26 cellular contexts compared by ENCODE assay signal in the genomic region with DNA sequence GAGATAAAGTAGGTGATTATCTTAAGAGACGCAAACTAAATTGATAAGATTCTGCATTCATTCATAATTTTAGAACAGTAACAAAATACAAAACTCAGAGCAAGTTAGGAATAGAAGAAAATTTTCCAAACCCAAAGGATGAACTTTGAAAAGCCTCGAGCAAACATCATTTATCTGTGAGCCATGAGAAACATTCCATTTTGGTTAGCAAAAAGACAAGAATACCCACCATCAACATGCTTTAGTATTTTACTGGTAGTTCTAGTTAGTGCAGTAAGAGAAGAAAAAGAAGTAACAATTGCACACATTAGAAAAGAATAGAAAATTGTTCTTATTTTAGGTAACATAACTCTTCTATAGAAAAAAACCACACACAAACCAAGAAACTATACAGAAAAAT.
"Had no signal": no experiment of that assay in that cellular context is flagged by ENCODE, and none has a peak within 500 bp of the region (broad histone marks: within the 10 kb centered on the region; RNA-seq: fewer than 3 reads in every experiment).

No MANE protein-coding gene starts in this region.

- DNase-seq: activated CD4-positive, alpha-beta memory T cell treated with anti-CD3 and anti-CD28 coated beads, Interleukin-2, amount 10 ng/mL, durations not matched to agents 7 days and 5 days; activated CD4-positive, alpha-beta T cell treated with anti-CD3 and anti-CD28 coated beads, Interleukin-2, amount 50 U/mL, for 1 hour; activated CD4-positive, CD25-positive, alpha-beta regulatory T cell; activated naive CD4-positive, alpha-beta T cell treated with anti-CD3 and anti-CD28 coated beads, Interleukin-2, amount 50 U/mL, for 16 hours; activated naive CD8-positive, alpha-beta T cell treated with anti-CD3 and anti-CD28 coated beads, Interleukin-2, amount 10 ng/mL, durations not matched to agents 7 days and 5 days; activated T-cell treated with anti-CD3 and anti-CD28 coated beads for 4 hours; activated T-cell treated with anti-CD3 and anti-CD28 coated beads, Interleukin-2, amount 50 U/mL, for 48 hours; amniotic stem cell; brain microvascular endothelial cell; KG1; NCI-H1092; NCI-H1417; NCI-H1930; NCI-H2171; NCI-H2227 treated with DMSO at 0.1 percent for 48 hours; NCI-H526 treated with DMSO at 0.1 percent for 48 hours; NCI-H82; RPMI8226; T-cell; T-helper 2 cell; T1000 had no signal

- H3K9me3 ChIP-seq: ascending aorta had no signal

- H3K4me3 ChIP-seq: ascending aorta, cardiac muscle cell, SK-N-MC had no signal

- H3K36me3 Mint-ChIP-seq: activated naive CD8-positive, alpha-beta T cell treated with anti-CD3 and anti-CD28 coated beads, Interleukin-2, amount 10 ng/mL, durations not matched to agents 7 days and 5 days; T-cell had no signal

- H3K4me1 Mint-ChIP-seq: activated CD4-positive, alpha-beta memory T cell treated with anti-CD3 and anti-CD28 coated beads, Interleukin-2, amount 10 ng/mL, durations not matched to agents 7 days and 5 days; activated naive CD8-positive, alpha-beta T cell treated with anti-CD3 and anti-CD28 coated beads, Interleukin-2, amount 10 ng/mL, durations not matched to agents 7 days and 5 days; T-cell had no signal

- ATAC-seq: Panc1, Right ventricle myocardium inferior, T-cell had no signal

- H3K4me1 ChIP-seq: ascending aorta had no signal

- H3K36me3 ChIP-seq: ascending aorta, brain microvascular endothelial cell, cardiac muscle cell had no signal

- H3K27ac ChIP-seq: ascending aorta, brain microvascular endothelial cell, cardiac muscle cell, SK-N-MC had no signal

- H3K27me3 ChIP-seq: ascending aorta, brain microvascular endothelial cell, cardiac muscle cell had no signal

- H3K9me3 Mint-ChIP-seq: activated CD4-positive, alpha-beta memory T cell treated with anti-CD3 and anti-CD28 coated beads, Interleukin-2, amount 10 ng/mL, durations not matched to agents 7 days and 5 days; activated naive CD8-positive, alpha-beta T cell treated with anti-CD3 and anti-CD28 coated beads, Interleukin-2, amount 10 ng/mL, durations not matched to agents 7 days and 5 days had no signal

- H3K27me3 Mint-ChIP-seq: activated CD4-positive, alpha-beta memory T cell treated with anti-CD3 and anti-CD28 coated beads, Interleukin-2, amount 10 ng/mL, durations not matched to agents 7 days and 5 days; activated naive CD8-positive, alpha-beta T cell treated with anti-CD3 and anti-CD28 coated beads, Interleukin-2, amount 10 ng/mL, durations not matched to agents 7 days and 5 days; T-cell had no signal

- H3K27ac Mint-ChIP-seq: activated CD4-positive, alpha-beta memory T cell treated with anti-CD3 and anti-CD28 coated beads, Interleukin-2, amount 10 ng/mL, durations not matched to agents 7 days and 5 days; activated naive CD8-positive, alpha-beta T cell treated with anti-CD3 and anti-CD28 coated beads, Interleukin-2, amount 10 ng/mL, durations not matched to agents 7 days and 5 days; T-cell had no signal

- H3K4me3 Mint-ChIP-seq: activated CD4-positive, alpha-beta memory T cell treated with anti-CD3 and anti-CD28 coated beads, Interleukin-2, amount 10 ng/mL, durations not matched to agents 7 days and 5 days; activated naive CD8-positive, alpha-beta T cell treated with anti-CD3 and anti-CD28 coated beads, Interleukin-2, amount 10 ng/mL, durations not matched to agents 7 days and 5 days; T-cell had no signal
